12 cellular contexts compared by ENCODE assay signal in genomic region chr2:145638675-145639074, GRCh38.
A peak's percentile ranks its signal among the peaks of the same experiment; 100 is the strongest.
DNase-seq lines count a peak whose midpoint lies in the region; ATAC-seq and TF ChIP-seq lines count a peak whose summit lies in the region.
"Had no signal": no experiment of that assay in that cellular context is flagged by ENCODE, and none has a peak within 500 bp of the region (broad histone marks: within the 10 kb centered on the region; RNA-seq: fewer than 3 reads in every experiment).

No MANE protein-coding gene starts in this region.

- DNase-seq in iPS-NIHi11 (ENCODE audit: low spot score) (peak; percentile 7), ascending aorta (ENCODE audit: low spot score in 2 of 2) (no peak), DMS79 treated with DMSO at 0.1 percent for 48 hours (lab: John Stamatoyannopoulos, UW) (no peak), lower lobe of right lung (no peak)
- DNase-seq: activated T-cell treated with anti-CD3 and anti-CD28 coated beads, Interleukin-2, amount 50 U/mL, for 72 hours; colonic mucosa; mucosa of descending colon; NK-92 treated with Interleukin-12 subunit alpha and Interleukin-12 subunit beta, amount 100 ng/mL, for 24 hours had no signal

- H3K27ac ChIP-seq in ascending aorta (no peak overlapping the region), lower lobe of right lung (no peak overlapping the region)
- H3K27ac ChIP-seq: colonic mucosa had no signal

- ATAC-seq in GM21528 (IDR thresholded peaks at IDR 0.05; ENCODE audit: low FRiP score, unreplicated experiment) (peak; percentile 56), HG03558 (IDR thresholded peaks at IDR 0.05; ENCODE audit: extremely low read depth, unreplicated experiment) (peak; percentile 59), HG03342 (IDR thresholded peaks at IDR 0.05; ENCODE audit: unreplicated experiment) (no peak), lower lobe of right lung (no peak)
- ATAC-seq: activated T-cell treated with anti-CD3 and anti-CD28 coated beads, Interleukin-2, amount 50 U/mL, for 72 hours; mucosa of descending colon had no signal

- H3K4me1 ChIP-seq in ascending aorta, result no peaks in the 10 kb centered on the region
- H3K4me1 ChIP-seq in lower lobe of right lung, result no peaks in the 10 kb centered on the region
- H3K4me1 ChIP-seq: colonic mucosa had no signal

- H3K27me3 ChIP-seq in ascending aorta, result no peaks in the 10 kb centered on the region
- no peaks in the 10 kb centered on the region for H3K27me3 ChIP-seq in lower lobe of right lung (ENCODE audit: low read depth)
- H3K27me3 ChIP-seq: colonic mucosa had no signal

- H3K36me3 ChIP-seq in ascending aorta (no peaks in the 10 kb centered on the region), lower lobe of right lung (no peaks in the 10 kb centered on the region)
- H3K36me3 ChIP-seq: colonic mucosa had no signal

- intact Hi-C loops in ascending aorta (cut with DNase I) (no loop called here), lower lobe of right lung (cut with DNase I) (no loop called here)

- TF ChIP-seq CTCF in GM12875 (IDR thresholded peaks at IDR 0.05; ENCODE audit: borderline replicate concordance, insufficient read depth, low read depth, low read length), result 0 out of 2 replicates have a peak, but pooled peaks have one; percentile 2
- TF ChIP-seq CTCF in ascending aorta (IDR thresholded peaks at IDR 0.05), result no peak
- TF ChIP-seq CTCF in lower lobe of right lung (IDR thresholded peaks at IDR 0.05), result no peak

- no peak overlapping the region for H3K4me3 ChIP-seq in GM12875 (ENCODE audit: low read depth, low read length)
- no peak overlapping the region for H3K4me3 ChIP-seq in ascending aorta
- H3K4me3 ChIP-seq in lower lobe of right lung, result no peak overlapping the region
- H3K4me3 ChIP-seq: colonic mucosa, mucosa of descending colon had no signal

- H3K9me3 ChIP-seq in ascending aorta (no peaks in the 10 kb centered on the region), lower lobe of right lung (no peaks in the 10 kb centered on the region)
- H3K9me3 ChIP-seq: colonic mucosa, mucosa of descending colon had no signal

Comparison
In these comparisons a context has a peak if more than half of its experiments do, and no peak if none do; other contexts are left out.
1. ATAC-seq: peak in GM21528 (single experiment) and HG03558 (single experiment); none in HG03342 (single experiment) and lower lobe of right lung (0 of 2).